In genomic region chr10:43160919-43161251, GRCh38 we compare ENCODE assay signal across 11 cellular contexts. TPM values are rescaled to one million over a fixed set of nuclear protein-coding genes. Genes with fewer than 3 reads are reported as not detected.
A peak's percentile ranks its signal among the peaks of the same experiment; 100 is the strongest.
DNase-seq lines count a peak whose midpoint lies in the region; ATAC-seq and TF ChIP-seq lines count a peak whose summit lies in the region.
"Had no signal": no experiment of that assay in that cellular context is flagged by ENCODE, and none has a peak within 500 bp of the region (broad histone marks: within the 10 kb centered on the region; RNA-seq: fewer than 3 reads in every experiment).

No MANE protein-coding gene starts in this region.

- 77 to 80% methylated on average over 2 of the region's 2 CpGs for WGBS in tibial nerve, 2 donors

- TF ChIP-seq POLR2A in tibial nerve (IDR thresholded peaks at IDR 0.05): no peak

- peaks cover 26% of the 10 kb centered on the region for H3K4me1 Mint-ChIP-seq in activated B cell treated with CpG ODN at 0.5 μM for 24 hours

- H3K27ac ChIP-seq in tibial nerve: peak overlapping the region in 1 of 4 donors; percentile 39

- ATAC-seq in HG02678 (IDR thresholded peaks at IDR 0.05; ENCODE audit: unreplicated experiment): peak; percentile 78
- ATAC-seq in activated B cell treated with CpG ODN at 0.5 μM for 24 hours (ENCODE audit: low read depth): peak; percentile 56

- TF ChIP-seq CTCF in activated B cell treated with CpG ODN at 0.5 μM for 24 hours (IDR thresholded peaks at IDR 0.05): no peak
- TF ChIP-seq CTCF in tibial nerve (IDR thresholded peaks at IDR 0.05): no peak

- no peaks in the 10 kb centered on the region for H3K9me3 ChIP-seq in skeletal muscle satellite cell (replicated peaks; ENCODE audit: low read length)
- H3K9me3 ChIP-seq in tibial nerve: no peaks in the 10 kb centered on the region

- peaks cover 56% of the 10 kb centered on the region for H3K36me3 Mint-ChIP-seq in activated B cell treated with CpG ODN at 0.5 μM for 24 hours (ENCODE audit: low read depth)

- H3K4me3 ChIP-seq in skeletal muscle satellite cell (ENCODE audit: low read length): no peak overlapping the region
- H3K4me3 ChIP-seq in tibial nerve: no peak overlapping the region

- DNase-seq in activated CD4-positive, alpha-beta T cell treated with anti-CD3 and anti-CD28 coated beads for 48 hours: peak; percentile 40
- no peak for DNase-seq in activated CD4-positive, alpha-beta T cell treated with anti-CD3 and anti-CD28 coated beads for 1 hour
- DNase-seq in activated B cell treated with CpG ODN at 0.5 μM for 24 hours: no peak
- no peak for DNase-seq in AML-193 (lab: John Stamatoyannopoulos, UW)
- DNase-seq in tibial nerve (ENCODE audit: low spot score in 2 of 2): no peak
- no peak for DNase-seq in cerebellar nuclear complex (lab: John Stamatoyannopoulos, UW)
- DNase-seq: ACHN, posterior cingulate gyrus, SHP77 treated with DMSO at 0.1 percent for 48 hours had no signal

- H3K9ac ChIP-seq in skeletal muscle satellite cell (ENCODE audit: low read depth, low read length): peak overlapping the region; percentile 32

- no peaks in the 10 kb centered on the region for H3K27me3 Mint-ChIP-seq in activated B cell treated with CpG ODN at 0.5 μM for 24 hours

- CTCF ChIA-PET in activated B cell treated with CpG ODN at 0.5 μM for 24 hours (lab: Charles Lee): no interaction called here

- H3K9me3 Mint-ChIP-seq in activated B cell treated with CpG ODN at 0.5 μM for 24 hours: no peaks in the 10 kb centered on the region

- H3K4me3 Mint-ChIP-seq in activated B cell treated with CpG ODN at 0.5 μM for 24 hours: no peak overlapping the region

- intact Hi-C loops in activated B cell treated with CpG ODN at 0.5 μM for 24 hours (cut with micrococcal nuclease): loop anchor here (1.0 kb wide), 1 partner anchor 21 kb away; no protein-coding TSS in a partner anchor

- H3K27ac Mint-ChIP-seq in activated B cell treated with CpG ODN at 0.5 μM for 24 hours: peak overlapping the region; percentile 65

- no peaks in the 10 kb centered on the region for H3K27me3 ChIP-seq in skeletal muscle satellite cell (ENCODE audit: control insufficient read depth, insufficient read depth, low read length)
- H3K27me3 ChIP-seq in tibial nerve: no peaks in the 10 kb centered on the region

- POLR2A ChIA-PET in activated B cell treated with CpG ODN at 0.5 μM for 24 hours (lab: Charles Lee): no interaction called here

- TF ChIP-seq EP300 in tibial nerve (IDR thresholded peaks at IDR 0.05): no peak

- peak overlapping the region; percentile 50 for H3K4me2 ChIP-seq in skeletal muscle satellite cell (ENCODE audit: low read length)

- peaks cover 37% of the 10 kb centered on the region for H3K36me3 ChIP-seq in skeletal muscle satellite cell (ENCODE audit: insufficient read depth, low read length)
- peaks cover 0 to 28% (median 0%) of the 10 kb centered on the region in 3 donors for H3K36me3 ChIP-seq in tibial nerve

- H3K4me1 ChIP-seq in skeletal muscle satellite cell (ENCODE audit: control insufficient read depth, insufficient read depth, low read length) (peaks cover 56% of the 10 kb centered on the region), tibial nerve (peaks cover 0 to 24% (median 9%) of the 10 kb centered on the region in 4 donors)

RNA-seq across cellular contexts. Expression of gene CSGALNACT2, which starts 22.6 kb away (rescaled TPM):
- total RNA-seq in activated B cell treated with CpG ODN at 0.5 μM for 24 hours (15.2 and 17.4 TPM in 2 replicates), tibial nerve (10 to 100 TPM; 29.1 to 43.3 (median 34.7) TPM)
- 14.7 and 14.9 TPM in 2 replicates for total RNA-seq in skeletal muscle satellite cell (2012; rRNA removed)
